12 cellular contexts compared by ENCODE assay signal in the genomic region with DNA sequence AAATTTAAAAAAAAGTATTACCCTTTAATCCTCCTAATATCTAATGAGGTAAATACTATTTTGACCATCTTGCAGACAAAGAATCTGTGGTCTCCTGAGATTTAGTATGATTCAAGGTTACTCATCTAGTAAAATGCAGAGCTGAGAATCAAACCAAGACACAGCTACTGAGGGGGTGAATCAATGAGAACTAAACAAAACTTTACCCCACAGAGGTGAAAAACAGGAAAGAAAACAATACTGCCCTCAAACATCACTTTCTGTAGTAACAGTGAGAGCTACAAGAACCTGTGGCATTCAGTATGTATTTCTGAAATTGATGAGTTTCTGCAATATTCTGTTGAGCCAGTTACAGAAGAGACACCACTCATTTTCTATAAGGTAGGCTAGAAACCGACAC.
DNase-seq lines count a peak whose midpoint lies in the region; ATAC-seq and TF ChIP-seq lines count a peak whose summit lies in the region.
"Had no signal": no experiment of that assay in that cellular context is flagged by ENCODE, and none has a peak within 500 bp of the region (broad histone marks: within the 10 kb centered on the region; RNA-seq: fewer than 3 reads in every experiment).

No MANE protein-coding gene starts in this region.

- ATAC-seq in CD4-positive, CD25-positive, alpha-beta regulatory T cell (ENCODE audit: low read depth in 2 of 2): no peak
- ATAC-seq in GM21717 (IDR thresholded peaks at IDR 0.05; ENCODE audit: unreplicated experiment): peak; percentile 50
- no peak for ATAC-seq in memory B cell (ENCODE audit: low read depth)
- no peak for ATAC-seq in GM18907 (IDR thresholded peaks at IDR 0.05; ENCODE audit: unreplicated experiment)
- ATAC-seq: Right ventricle myocardium inferior had no signal

- no peak for TF ChIP-seq CTCF in GM10248 (IDR thresholded peaks at IDR 0.05; ENCODE audit: control extremely low read depth, extremely low read depth, low read depth, missing control alignments)

- H3K27me3 Mint-ChIP-seq in CD4-positive, CD25-positive, alpha-beta regulatory T cell: no peaks in the 10 kb centered on the region
- H3K27me3 Mint-ChIP-seq in activated T-helper 1 cell treated with anti-CD3 and anti-CD28 coated beads, Interleukin-12 subunit alpha, Interleukin-12 subunit beta, Interleukin-2, Interleukin-4 antibody, amounts not matched to agents 30 ng/mL and 10 ng/mL and 1 ng/mL, durations not matched to agents 14 hours and 24 hours and 36 hours (ENCODE audit: insufficient read depth): no peaks in the 10 kb centered on the region
- no peaks in the 10 kb centered on the region for H3K27me3 Mint-ChIP-seq in memory B cell
- H3K27me3 Mint-ChIP-seq: stimulated activated naive CD8-positive, alpha-beta T cell treated with anti-CD3 and anti-CD28 coated beads, Interleukin-15, Interleukin-2, amounts not matched to agents 100 ng/mL and 50 ng/mL, for 24 hours had no signal

- H3K27ac Mint-ChIP-seq in CD4-positive, CD25-positive, alpha-beta regulatory T cell: peak overlapping the region; percentile 53 to 73 (median 65)
- peak overlapping the region; percentile 19 for H3K27ac Mint-ChIP-seq in activated T-helper 1 cell treated with anti-CD3 and anti-CD28 coated beads, Interleukin-12 subunit alpha, Interleukin-12 subunit beta, Interleukin-2, Interleukin-4 antibody, amounts not matched to agents 30 ng/mL and 10 ng/mL and 1 ng/mL, durations not matched to agents 14 hours and 24 hours and 36 hours
- H3K27ac Mint-ChIP-seq in memory B cell: peak overlapping the region; percentile 87
- H3K27ac Mint-ChIP-seq: stimulated activated naive CD8-positive, alpha-beta T cell treated with anti-CD3 and anti-CD28 coated beads, Interleukin-15, Interleukin-2, amounts not matched to agents 100 ng/mL and 50 ng/mL, for 24 hours had no signal

- H3K27me3 ChIP-seq in CD4-positive, CD25-positive, alpha-beta regulatory T cell (ENCODE audit: control insufficient read depth, insufficient read depth, low read length): no peaks in the 10 kb centered on the region

- H3K9me3 ChIP-seq in CD4-positive, CD25-positive, alpha-beta regulatory T cell (ENCODE audit: control insufficient read depth in 2 of 2, low read length in 2 of 2): no peaks in the 10 kb centered on the region

- no peak overlapping the region for H3K27ac ChIP-seq in CD4-positive, CD25-positive, alpha-beta regulatory T cell (ENCODE audit: insufficient read depth, low read length, poor library complexity, severe bottlenecking)

- peaks cover 48% of the 10 kb centered on the region for H3K4me1 ChIP-seq in CD4-positive, CD25-positive, alpha-beta regulatory T cell (ENCODE audit: control insufficient read depth, insufficient read depth, low read length, poor library complexity, severe bottlenecking)

- CTCF ChIA-PET in GM10248 (lab: Yijun Ruan, JAX): interaction anchor here (1.0 to 2.2 kb wide), 8 partner anchors 10 to 806 kb away, joined by 3 to 7 read pairs (median 4); no protein-coding TSS in a partner anchor

- no peak for DNase-seq in CD4-positive, CD25-positive, alpha-beta regulatory T cell
- DNase-seq in activated T-helper 1 cell treated with anti-CD3 and anti-CD28 coated beads, Interleukin-12 subunit alpha, Interleukin-12 subunit beta, Interleukin-2, Interleukin-4 antibody, amounts not matched to agents 30 ng/mL and 10 ng/mL and 1 ng/mL, durations not matched to agents 14 hours and 24 hours and 36 hours (ENCODE audit: low spot score): no peak
- DNase-seq in memory B cell (ENCODE audit: low spot score in 2 of 2) (no peak), GM10248 (ENCODE audit: extremely low spot score) (no peak), NCI-H146 treated with DMSO at 0.1 percent for 48 hours (lab: John Stamatoyannopoulos, UW; ENCODE audit: unreplicated experiment) (no peak)
- no peak for DNase-seq in activated CD4-positive, alpha-beta T cell treated with anti-CD3 and anti-CD28 coated beads for 1 hour
- DNase-seq: posterior cingulate gyrus; stimulated activated CD4-positive, alpha-beta T cell treated with anti-CD3 and anti-CD28 coated beads, Interleukin-2, amount 100 ng/mL, for 48 hours had no signal

- H3K36me3 Mint-ChIP-seq in CD4-positive, CD25-positive, alpha-beta regulatory T cell: peaks cover 31% of the 10 kb centered on the region
- peaks cover 51% of the 10 kb centered on the region for H3K36me3 Mint-ChIP-seq in activated T-helper 1 cell treated with anti-CD3 and anti-CD28 coated beads, Interleukin-12 subunit alpha, Interleukin-12 subunit beta, Interleukin-2, Interleukin-4 antibody, amounts not matched to agents 30 ng/mL and 10 ng/mL and 1 ng/mL, durations not matched to agents 14 hours and 24 hours and 36 hours (ENCODE audit: low read depth)
- H3K36me3 Mint-ChIP-seq in memory B cell: peaks cover 25% of the 10 kb centered on the region

- H3K36me3 ChIP-seq in CD4-positive, CD25-positive, alpha-beta regulatory T cell (ENCODE audit: control insufficient read depth, insufficient read depth, low read length): peaks cover 61% of the 10 kb centered on the region

- peak overlapping the region in 1 of 4 donors; percentile 4 for H3K4me3 Mint-ChIP-seq in CD4-positive, CD25-positive, alpha-beta regulatory T cell
- no peak overlapping the region for H3K4me3 Mint-ChIP-seq in activated T-helper 1 cell treated with anti-CD3 and anti-CD28 coated beads, Interleukin-12 subunit alpha, Interleukin-12 subunit beta, Interleukin-2, Interleukin-4 antibody, amounts not matched to agents 30 ng/mL and 10 ng/mL and 1 ng/mL, durations not matched to agents 14 hours and 24 hours and 36 hours
- H3K4me3 Mint-ChIP-seq in memory B cell: no peak overlapping the region
- H3K4me3 Mint-ChIP-seq: stimulated activated naive CD8-positive, alpha-beta T cell treated with anti-CD3 and anti-CD28 coated beads, Interleukin-15, Interleukin-2, amounts not matched to agents 100 ng/mL and 50 ng/mL, for 24 hours had no signal

- POLR2A ChIA-PET in GM10248 (lab: Yijun Ruan, JAX): no interaction called here

- no peak overlapping the region for H3K4me3 ChIP-seq in CD4-positive, CD25-positive, alpha-beta regulatory T cell (ENCODE audit: low read depth, low read length)

- peaks cover 34 to 85% (median 64%) of the 10 kb centered on the region in 4 donors for H3K4me1 Mint-ChIP-seq in CD4-positive, CD25-positive, alpha-beta regulatory T cell
- peaks cover 53% of the 10 kb centered on the region for H3K4me1 Mint-ChIP-seq in activated T-helper 1 cell treated with anti-CD3 and anti-CD28 coated beads, Interleukin-12 subunit alpha, Interleukin-12 subunit beta, Interleukin-2, Interleukin-4 antibody, amounts not matched to agents 30 ng/mL and 10 ng/mL and 1 ng/mL, durations not matched to agents 14 hours and 24 hours and 36 hours (ENCODE audit: low read depth)
- peaks cover 20% of the 10 kb centered on the region for H3K4me1 Mint-ChIP-seq in memory B cell

- intact Hi-C loops in activated T-helper 1 cell treated with anti-CD3 and anti-CD28 coated beads, Interleukin-12 subunit alpha, Interleukin-12 subunit beta, Interleukin-2, Interleukin-4 antibody, amounts not matched to agents 30 ng/mL and 10 ng/mL and 1 ng/mL, durations not matched to agents 14 hours and 24 hours and 36 hours (cut with micrococcal nuclease): loop anchor here (1.0 to 10.0 kb wide), 3 partner anchors 8 to 934 kb away; no protein-coding TSS in a partner anchor

- peaks cover 0 to 2% (median 0%) of the 10 kb centered on the region in 7 donors for H3K9me3 Mint-ChIP-seq in CD4-positive, CD25-positive, alpha-beta regulatory T cell
- no peaks in the 10 kb centered on the region for H3K9me3 Mint-ChIP-seq in activated T-helper 1 cell treated with anti-CD3 and anti-CD28 coated beads, Interleukin-12 subunit alpha, Interleukin-12 subunit beta, Interleukin-2, Interleukin-4 antibody, amounts not matched to agents 30 ng/mL and 10 ng/mL and 1 ng/mL, durations not matched to agents 14 hours and 24 hours and 36 hours
- H3K9me3 Mint-ChIP-seq in memory B cell: no peaks in the 10 kb centered on the region
- H3K9me3 Mint-ChIP-seq: stimulated activated naive CD8-positive, alpha-beta T cell treated with anti-CD3 and anti-CD28 coated beads, Interleukin-15, Interleukin-2, amounts not matched to agents 100 ng/mL and 50 ng/mL, for 24 hours had no signal

Comparison
In these comparisons a context has a peak if more than half of its experiments do, and no peak if none do; other contexts are left out.
1. H3K27ac Mint-ChIP-seq: peak in every context shown above with its lines; median percentile 87 in memory B cell; 65 in CD4-positive, CD25-positive, alpha-beta regulatory T cell; 19 in activated T-helper 1 cell treated with anti-CD3 and anti-CD28 coated beads, Interleukin-12 subunit alpha, Interleukin-12 subunit beta, Interleukin-2, Interleukin-4 antibody, amounts not matched to agents 30 ng/mL and 10 ng/mL and 1 ng/mL, durations not matched to agents 14 hours and 24 hours and 36 hours.